Comparison of ENCODE assay signal across 1 cellular context in genomic region chr2:85564144-85564563, GRCh38.
TF ChIP-seq lines count a peak whose summit lies in the region.

No MANE protein-coding gene starts in this region.

TF ChIP-seq in K562, 482 proteins besides CTCF, POLR2A, EP300 and RAD21 (continued from another document and continues in another):
- TF ChIP-seq NR2C2 (CRISPR knock-in tag; IDR thresholded peaks at IDR 0.05) = no peak
- no peak for TF ChIP-seq NR2C2 (tag; IDR thresholded peaks at IDR 0.05)
- peak; percentile 50; the same call in 1 of the 2 replicates for TF ChIP-seq ZNF668 (CRISPR knock-in tag; IDR thresholded peaks at IDR 0.05)
- TF ChIP-seq ZNF282 (CRISPR knock-in tag; IDR thresholded peaks at IDR 0.05) = no peak
- TF ChIP-seq FOSL1 (tag; conservative IDR thresholded peaks at IDR 0.05) = 0 out of 2 replicates have a peak, but pooled peaks have one; percentile 13
- 0 out of 2 replicates have a peak, but pooled peaks have one; percentile 22 for TF ChIP-seq SPI1 (IDR thresholded peaks at IDR 0.05; ENCODE audit: borderline replicate concordance, low read depth, low read length)
- 0 out of 4 replicates have a peak, but pooled peaks of 1 of the 2 experiments have one; percentile 26 for TF ChIP-seq ZNF318 (IDR thresholded peaks at IDR 0.05; ENCODE audit: borderline replicate concordance in 1 of 2, low read depth in 1 of 2)
- no peak for TF ChIP-seq ETS1 (conservative IDR thresholded peaks at IDR 0.05; ENCODE audit: control insufficient read depth, low read depth, low read length)
- peak; percentile 93 for TF ChIP-seq ZNF41 (CRISPR knock-in tag; conservative IDR thresholded peaks at IDR 0.05)
- TF ChIP-seq DACH1 (IDR thresholded peaks at IDR 0.05; ENCODE audit: partially characterized antibody) = no peak
- no peak for TF ChIP-seq HNRNPLL (IDR thresholded peaks at IDR 0.05; ENCODE audit: low read depth, low read length, poor library complexity, severe bottlenecking)
- TF ChIP-seq ZNF212 (CRISPR knock-in tag; IDR thresholded peaks at IDR 0.05) = no peak
- no peak for TF ChIP-seq KDM1A (IDR thresholded peaks at IDR 0.05)
- 0 out of 4 replicates have a peak, but pooled peaks of 1 of the 2 experiments have one; percentile 64 for TF ChIP-seq MLLT1 (IDR thresholded peaks at IDR 0.05)
- TF ChIP-seq HOXB6 (CRISPR knock-in tag; IDR thresholded peaks at IDR 0.05; ENCODE audit: borderline replicate concordance) = no peak
- TF ChIP-seq KLF6 (CRISPR knock-in tag; IDR thresholded peaks at IDR 0.05; ENCODE audit: borderline replicate concordance) = no peak
- no peak for TF ChIP-seq ZNF140 (CRISPR knock-in tag; IDR thresholded peaks at IDR 0.05)
- TF ChIP-seq CEBPZ (IDR thresholded peaks at IDR 0.05; ENCODE audit: borderline replicate concordance, low read depth, low read length) = no peak
- TF ChIP-seq TAF7 (tag; IDR thresholded peaks at IDR 0.05) = no peak
- TF ChIP-seq BRD4 (IDR thresholded peaks at IDR 0.05) = 0 out of 2 replicates have a peak, but pooled peaks have one; percentile 44
- TF ChIP-seq LARP7 (IDR thresholded peaks at IDR 0.05) = no peak
- TF ChIP-seq, protein P1, sequence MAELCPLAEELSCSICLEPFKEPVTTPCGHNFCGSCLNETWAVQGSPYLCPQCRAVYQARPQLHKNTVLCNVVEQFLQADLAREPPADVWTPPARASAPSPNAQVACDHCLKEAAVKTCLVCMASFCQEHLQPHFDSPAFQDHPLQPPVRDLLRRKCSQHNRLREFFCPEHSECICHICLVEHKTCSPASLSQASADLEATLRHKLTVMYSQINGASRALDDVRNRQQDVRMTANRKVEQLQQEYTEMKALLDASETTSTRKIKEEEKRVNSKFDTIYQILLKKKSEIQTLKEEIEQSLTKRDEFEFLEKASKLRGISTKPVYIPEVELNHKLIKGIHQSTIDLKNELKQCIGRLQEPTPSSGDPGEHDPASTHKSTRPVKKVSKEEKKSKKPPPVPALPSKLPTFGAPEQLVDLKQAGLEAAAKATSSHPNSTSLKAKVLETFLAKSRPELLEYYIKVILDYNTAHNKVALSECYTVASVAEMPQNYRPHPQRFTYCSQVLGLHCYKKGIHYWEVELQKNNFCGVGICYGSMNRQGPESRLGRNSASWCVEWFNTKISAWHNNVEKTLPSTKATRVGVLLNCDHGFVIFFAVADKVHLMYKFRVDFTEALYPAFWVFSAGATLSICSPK (IDR thresholded peaks at IDR 0.05; ENCODE audit: borderline replicate concordance) = no peak
- no peak for TF ChIP-seq POU5F1 (IDR thresholded peaks at IDR 0.05; ENCODE audit: borderline replicate concordance, low read depth, low read length, partially characterized antibody)
- TF ChIP-seq CBX8 (IDR thresholded peaks at IDR 0.05; ENCODE audit: borderline replicate concordance, extremely low read depth, low read depth, low read length, poor library complexity, severe bottlenecking) = no peak
- TF ChIP-seq ZFX (CRISPR knock-in tag; IDR thresholded peaks at IDR 0.05) = no peak
- TF ChIP-seq ARID1B (IDR thresholded peaks at IDR 0.05) = peak; percentile 44
- TF ChIP-seq ZBTB2 (IDR thresholded peaks at IDR 0.05) = no peak
- TF ChIP-seq, protein P2, sequence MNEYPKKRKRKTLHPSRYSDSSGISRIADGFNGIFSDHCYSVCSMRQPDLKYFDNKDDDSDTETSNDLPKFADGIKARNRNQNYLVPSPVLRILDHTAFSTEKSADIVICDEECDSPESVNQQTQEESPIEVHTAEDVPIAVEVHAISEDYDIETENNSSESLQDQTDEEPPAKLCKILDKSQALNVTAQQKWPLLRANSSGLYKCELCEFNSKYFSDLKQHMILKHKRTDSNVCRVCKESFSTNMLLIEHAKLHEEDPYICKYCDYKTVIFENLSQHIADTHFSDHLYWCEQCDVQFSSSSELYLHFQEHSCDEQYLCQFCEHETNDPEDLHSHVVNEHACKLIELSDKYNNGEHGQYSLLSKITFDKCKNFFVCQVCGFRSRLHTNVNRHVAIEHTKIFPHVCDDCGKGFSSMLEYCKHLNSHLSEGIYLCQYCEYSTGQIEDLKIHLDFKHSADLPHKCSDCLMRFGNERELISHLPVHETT (CRISPR knock-in tag; conservative IDR thresholded peaks at IDR 0.05 in 1 of 2, IDR thresholded peaks at IDR 0.05 in 1 of 2) = no peak
- TF ChIP-seq, protein P3, sequence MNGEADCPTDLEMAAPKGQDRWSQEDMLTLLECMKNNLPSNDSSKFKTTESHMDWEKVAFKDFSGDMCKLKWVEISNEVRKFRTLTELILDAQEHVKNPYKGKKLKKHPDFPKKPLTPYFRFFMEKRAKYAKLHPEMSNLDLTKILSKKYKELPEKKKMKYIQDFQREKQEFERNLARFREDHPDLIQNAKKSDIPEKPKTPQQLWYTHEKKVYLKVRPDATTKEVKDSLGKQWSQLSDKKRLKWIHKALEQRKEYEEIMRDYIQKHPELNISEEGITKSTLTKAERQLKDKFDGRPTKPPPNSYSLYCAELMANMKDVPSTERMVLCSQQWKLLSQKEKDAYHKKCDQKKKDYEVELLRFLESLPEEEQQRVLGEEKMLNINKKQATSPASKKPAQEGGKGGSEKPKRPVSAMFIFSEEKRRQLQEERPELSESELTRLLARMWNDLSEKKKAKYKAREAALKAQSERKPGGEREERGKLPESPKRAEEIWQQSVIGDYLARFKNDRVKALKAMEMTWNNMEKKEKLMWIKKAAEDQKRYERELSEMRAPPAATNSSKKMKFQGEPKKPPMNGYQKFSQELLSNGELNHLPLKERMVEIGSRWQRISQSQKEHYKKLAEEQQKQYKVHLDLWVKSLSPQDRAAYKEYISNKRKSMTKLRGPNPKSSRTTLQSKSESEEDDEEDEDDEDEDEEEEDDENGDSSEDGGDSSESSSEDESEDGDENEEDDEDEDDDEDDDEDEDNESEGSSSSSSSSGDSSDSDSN (IDR thresholded peaks at IDR 0.05; ENCODE audit: borderline replicate concordance in 1 of 2, low read depth in 2 of 2, low read length in 2 of 2) = no peak
- TF ChIP-seq ZNF507 (tag; conservative IDR thresholded peaks at IDR 0.05) = no peak
